In the genomic region with DNA sequence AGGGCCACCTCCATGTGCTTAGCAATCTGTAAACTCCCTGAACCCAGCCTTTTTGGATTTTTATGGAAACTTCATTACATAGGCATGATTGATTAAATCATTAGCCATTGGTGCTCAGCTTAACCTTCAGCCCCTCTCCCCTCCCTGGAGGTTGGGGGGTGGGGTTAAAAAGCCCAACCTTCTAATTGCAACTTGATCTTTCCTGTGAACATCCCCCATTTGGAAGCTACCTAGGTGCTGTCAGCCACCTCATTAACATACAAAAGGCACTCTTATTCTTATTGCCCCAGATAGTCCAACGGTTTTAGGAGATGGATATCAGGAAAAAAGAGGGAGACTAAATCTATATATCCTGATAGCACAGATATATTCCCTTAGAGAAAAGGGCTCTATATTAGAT, we compare ENCODE assay signal across 2 cellular contexts.
TF ChIP-seq lines count a peak whose summit lies in the region.

No MANE protein-coding gene starts in this region.

TF ChIP-seq in GM23338, 12 proteins besides CTCF, POLR2A, EP300 and RAD21:
- TF ChIP-seq POLR2AphosphoS5 (IDR thresholded peaks at IDR 0.05; ENCODE audit: low read depth) = no peak
- TF ChIP-seq STAT1 (IDR thresholded peaks at IDR 0.05; ENCODE audit: unreplicated experiment) = no peak

TF ChIP-seq in WTC11, 78 proteins besides CTCF, POLR2A, EP300 and RAD21:
- TF ChIP-seq TCF7 (CRISPR knock-in tag; IDR thresholded peaks at IDR 0.05; ENCODE audit: low read depth) = no peak
- TF ChIP-seq ZNF138 (CRISPR knock-in tag; conservative IDR thresholded peaks at IDR 0.05) = no peak
- no peak for TF ChIP-seq FOXJ3 (CRISPR knock-in tag; IDR thresholded peaks at IDR 0.05; ENCODE audit: borderline replicate concordance)
- no peak for TF ChIP-seq ZNF121 (CRISPR knock-in tag; IDR thresholded peaks at IDR 0.05)
- TF ChIP-seq MXD4 (CRISPR knock-in tag; IDR thresholded peaks at IDR 0.05; ENCODE audit: borderline replicate concordance) = no peak
